17 cellular contexts compared by ENCODE assay signal in genomic region chr15:80531388-80532184, GRCh38.
DNase-seq lines count a peak whose midpoint lies in the region; ATAC-seq and TF ChIP-seq lines count a peak whose summit lies in the region.
"Had no signal": no experiment of that assay in that cellular context is flagged by ENCODE, and none has a peak within 500 bp of the region (broad histone marks: within the 10 kb centered on the region; RNA-seq: fewer than 3 reads in every experiment).

No MANE protein-coding gene starts in this region.

- no peak overlapping the region; the same call in 1 of the 2 replicates for H3K27ac Mint-ChIP-seq in HFFc6

- no peak overlapping the region for H3K4me3 ChIP-seq in right cardiac atrium (ENCODE audit: low read length)
- H3K4me3 ChIP-seq: BLaER1 treated with 17β-estradiol and CSF1 and Interleukin-3, amounts not matched to agents 10 nM and 100 nM had no signal

- ATAC-seq in right cardiac atrium (peak; percentile 72), GM18498 (IDR thresholded peaks at IDR 0.05; ENCODE audit: unreplicated experiment) (no peak)
- ATAC-seq: PC-3 had no signal

- peak overlapping the region; percentile 1; the same call in 1 of the 2 replicates for H3K4me3 Mint-ChIP-seq in HFFc6

- H3K4me1 Mint-ChIP-seq in HFFc6 (ENCODE audit: low read depth): peaks cover 65% of the 10 kb centered on the region

- H3K27ac ChIP-seq in angular gyrus (ENCODE audit: low read depth, low read length): peak overlapping the region; percentile 18
- H3K27ac ChIP-seq in right cardiac atrium (ENCODE audit: low read length): no peak overlapping the region
- peak overlapping the region; percentile 14 for H3K27ac ChIP-seq in temporal lobe (ENCODE audit: low read depth, low read length)

- 22% methylated on average over 10 of the region's 10 CpGs for WGBS in right cardiac atrium

- DNase-seq in HFFc6 (no peak), right cardiac atrium (peak; percentile 41 to 79 (median 78)), Kasumi-1 (lab: John Stamatoyannopoulos, UW) (no peak)
- DNase-seq in NK-92 treated with Interleukin-12 subunit alpha and Interleukin-12 subunit beta, amount 100 ng/mL, for 24 hours (lab: John Stamatoyannopoulos, UW): no peak
- DNase-seq in activated CD4-positive, alpha-beta T cell treated with anti-CD3 and anti-CD28 coated beads, Interleukin-2, amount 50 U/mL, for 1 hour: no peak
- DNase-seq: activated naive CD4-positive, alpha-beta T cell treated with anti-CD3 and anti-CD28 coated beads, Interleukin-2, amount 50 U/mL, for 16 hours; GOT3; NCI-H187 treated with DMSO at 0.1 percent for 48 hours; NCI-H510A; nucleus accumbens; PC-3; stimulated activated CD4-positive, alpha-beta T cell treated with anti-CD3 and anti-CD28 coated beads, Interleukin-4, amount 100 ng/mL, for 1 hour; T-helper 9 cell had no signal

- intact Hi-C loops in right cardiac atrium (cut with DNase I): no loop called here

- TF ChIP-seq CTCF in HFFc6 (IDR thresholded peaks at IDR 0.05): no peak

- peaks cover 12% of the 10 kb centered on the region for H3K4me1 ChIP-seq in right cardiac atrium (ENCODE audit: control insufficient read depth, insufficient read depth, low read length)

- H3K9me3 ChIP-seq in right cardiac atrium (ENCODE audit: control insufficient read depth, low read length): no peaks in the 10 kb centered on the region

- peaks cover 3% of the 10 kb centered on the region for H3K27me3 Mint-ChIP-seq in HFFc6 (ENCODE audit: insufficient read depth)

- H3K9me3 Mint-ChIP-seq in HFFc6: peaks cover 14% of the 10 kb centered on the region

- no peaks in the 10 kb centered on the region for H3K27me3 ChIP-seq in right cardiac atrium (ENCODE audit: control insufficient read depth, insufficient read depth)
- H3K27me3 ChIP-seq: BLaER1 treated with 17β-estradiol and CSF1 and Interleukin-3, amounts not matched to agents 10 nM and 100 nM had no signal

- H3K36me3 Mint-ChIP-seq in HFFc6 (ENCODE audit: low read depth): peaks cover 39% of the 10 kb centered on the region

Comparison
In these comparisons a context has a peak if more than half of its experiments do, and no peak if none do; other contexts are left out.
1. DNase-seq: peak in right cardiac atrium (3 of 3); none in HFFc6 (single experiment), Kasumi-1 (0 of 2), NK-92 treated with Interleukin-12 subunit alpha and Interleukin-12 subunit beta, amount 100 ng/mL, for 24 hours (single experiment) and activated CD4-positive, alpha-beta T cell treated with anti-CD3 and anti-CD28 coated beads, Interleukin-2, amount 50 U/mL, for 1 hour (single experiment).